In the genomic region with DNA sequence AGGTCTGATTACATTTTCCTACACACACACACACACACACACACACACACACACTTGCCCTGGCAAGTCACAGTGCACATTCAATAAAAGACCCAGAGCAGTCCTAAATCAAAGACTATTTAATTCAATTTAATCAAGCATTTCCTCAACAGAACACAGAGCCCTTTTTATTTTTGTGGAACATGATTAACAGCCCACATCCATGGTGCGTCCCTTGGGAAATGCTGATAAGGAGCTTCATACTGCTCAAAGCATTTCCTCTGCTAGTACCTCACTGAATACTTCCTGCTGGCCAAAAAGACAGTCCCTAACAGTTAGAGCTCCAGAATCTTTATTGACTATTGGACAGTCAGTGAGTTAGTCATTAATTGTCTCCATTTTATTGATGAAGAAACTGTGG, we compare ENCODE assay signal across 1 cellular context.
TF ChIP-seq lines count a peak whose summit lies in the region.

No MANE protein-coding gene starts in this region.

TF ChIP-seq in HEK293, 187 proteins besides CTCF, POLR2A, EP300 and RAD21 (continued from another document):
- TF ChIP-seq, protein P1, sequence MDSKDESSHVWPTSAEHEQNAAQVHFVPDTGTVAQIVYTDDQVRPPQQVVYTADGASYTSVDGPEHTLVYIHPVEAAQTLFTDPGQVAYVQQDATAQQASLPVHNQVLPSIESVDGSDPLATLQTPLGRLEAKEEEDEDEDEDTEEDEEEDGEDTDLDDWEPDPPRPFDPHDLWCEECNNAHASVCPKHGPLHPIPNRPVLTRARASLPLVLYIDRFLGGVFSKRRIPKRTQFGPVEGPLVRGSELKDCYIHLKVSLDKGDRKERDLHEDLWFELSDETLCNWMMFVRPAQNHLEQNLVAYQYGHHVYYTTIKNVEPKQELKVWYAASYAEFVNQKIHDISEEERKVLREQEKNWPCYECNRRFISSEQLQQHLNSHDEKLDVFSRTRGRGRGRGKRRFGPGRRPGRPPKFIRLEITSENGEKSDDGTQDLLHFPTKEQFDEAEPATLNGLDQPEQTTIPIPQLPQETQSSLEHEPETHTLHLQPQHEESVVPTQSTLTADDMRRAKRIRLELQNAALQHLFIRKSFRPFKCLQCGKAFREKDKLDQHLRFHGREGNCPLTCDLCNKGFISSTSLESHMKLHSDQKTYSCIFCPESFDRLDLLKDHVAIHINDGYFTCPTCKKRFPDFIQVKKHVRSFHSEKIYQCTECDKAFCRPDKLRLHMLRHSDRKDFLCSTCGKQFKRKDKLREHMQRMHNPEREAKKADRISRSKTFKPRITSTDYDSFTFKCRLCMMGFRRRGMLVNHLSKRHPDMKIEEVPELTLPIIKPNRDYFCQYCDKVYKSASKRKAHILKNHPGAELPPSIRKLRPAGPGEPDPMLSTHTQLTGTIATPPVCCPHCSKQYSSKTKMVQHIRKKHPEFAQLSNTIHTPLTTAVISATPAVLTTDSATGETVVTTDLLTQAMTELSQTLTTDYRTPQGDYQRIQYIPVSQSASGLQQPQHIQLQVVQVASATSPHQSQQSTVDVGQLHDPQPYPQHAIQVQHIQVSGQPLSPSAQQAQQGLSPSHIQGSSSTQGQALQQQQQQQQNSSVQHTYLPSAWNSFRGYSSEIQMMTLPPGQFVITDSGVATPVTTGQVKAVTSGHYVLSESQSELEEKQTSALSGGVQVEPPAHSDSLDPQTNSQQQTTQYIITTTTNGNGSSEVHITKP (tag by site-specific recombination; IDR thresholded peaks at IDR 0.05) = no peak
- TF ChIP-seq, protein P2, sequence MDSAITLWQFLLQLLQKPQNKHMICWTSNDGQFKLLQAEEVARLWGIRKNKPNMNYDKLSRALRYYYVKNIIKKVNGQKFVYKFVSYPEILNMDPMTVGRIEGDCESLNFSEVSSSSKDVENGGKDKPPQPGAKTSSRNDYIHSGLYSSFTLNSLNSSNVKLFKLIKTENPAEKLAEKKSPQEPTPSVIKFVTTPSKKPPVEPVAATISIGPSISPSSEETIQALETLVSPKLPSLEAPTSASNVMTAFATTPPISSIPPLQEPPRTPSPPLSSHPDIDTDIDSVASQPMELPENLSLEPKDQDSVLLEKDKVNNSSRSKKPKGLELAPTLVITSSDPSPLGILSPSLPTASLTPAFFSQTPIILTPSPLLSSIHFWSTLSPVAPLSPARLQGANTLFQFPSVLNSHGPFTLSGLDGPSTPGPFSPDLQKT (IDR thresholded peaks at IDR 0.05; ENCODE audit: borderline replicate concordance, low read depth, low read length) = no peak
- TF ChIP-seq, protein P3, sequence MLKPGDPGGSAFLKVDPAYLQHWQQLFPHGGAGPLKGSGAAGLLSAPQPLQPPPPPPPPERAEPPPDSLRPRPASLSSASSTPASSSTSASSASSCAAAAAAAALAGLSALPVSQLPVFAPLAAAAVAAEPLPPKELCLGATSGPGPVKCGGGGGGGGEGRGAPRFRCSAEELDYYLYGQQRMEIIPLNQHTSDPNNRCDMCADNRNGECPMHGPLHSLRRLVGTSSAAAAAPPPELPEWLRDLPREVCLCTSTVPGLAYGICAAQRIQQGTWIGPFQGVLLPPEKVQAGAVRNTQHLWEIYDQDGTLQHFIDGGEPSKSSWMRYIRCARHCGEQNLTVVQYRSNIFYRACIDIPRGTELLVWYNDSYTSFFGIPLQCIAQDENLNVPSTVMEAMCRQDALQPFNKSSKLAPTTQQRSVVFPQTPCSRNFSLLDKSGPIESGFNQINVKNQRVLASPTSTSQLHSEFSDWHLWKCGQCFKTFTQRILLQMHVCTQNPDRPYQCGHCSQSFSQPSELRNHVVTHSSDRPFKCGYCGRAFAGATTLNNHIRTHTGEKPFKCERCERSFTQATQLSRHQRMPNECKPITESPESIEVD (tag by site-specific recombination; IDR thresholded peaks at IDR 0.05) = 0 out of 2 replicates have a peak, but pooled peaks have one; percentile 11
- TF ChIP-seq ZNF76 (tag by site-specific recombination; IDR thresholded peaks at IDR 0.05; ENCODE audit: borderline replicate concordance, low read depth) (no peak), ZNF629 (tag by site-specific recombination; IDR thresholded peaks at IDR 0.05) (no peak), BCL11A (tag by site-specific recombination; IDR thresholded peaks at IDR 0.05; ENCODE audit: low read depth) (no peak), GLIS1 (tag by site-specific recombination; IDR thresholded peaks at IDR 0.05) (peak; percentile 47; the same call in 1 of the 2 replicates), ZBTB17 (tag by site-specific recombination; IDR thresholded peaks at IDR 0.05) (0 out of 2 replicates have a peak, but pooled peaks have one; percentile 28), ZNF239 (tag by site-specific recombination; IDR thresholded peaks at IDR 0.05) (no peak), ZNF701 (tag by site-specific recombination; IDR thresholded peaks at IDR 0.05) (no peak), ZBTB48 (tag by site-specific recombination; IDR thresholded peaks at IDR 0.05) (peak; percentile 73; the same call in 1 of the 2 replicates), ZNF311 (tag by site-specific recombination; IDR thresholded peaks at IDR 0.05; ENCODE audit: borderline replicate concordance) (no peak), ZFP3 (tag by site-specific recombination; IDR thresholded peaks at IDR 0.05; ENCODE audit: low read depth) (no peak)
- TF ChIP-seq, protein P4, sequence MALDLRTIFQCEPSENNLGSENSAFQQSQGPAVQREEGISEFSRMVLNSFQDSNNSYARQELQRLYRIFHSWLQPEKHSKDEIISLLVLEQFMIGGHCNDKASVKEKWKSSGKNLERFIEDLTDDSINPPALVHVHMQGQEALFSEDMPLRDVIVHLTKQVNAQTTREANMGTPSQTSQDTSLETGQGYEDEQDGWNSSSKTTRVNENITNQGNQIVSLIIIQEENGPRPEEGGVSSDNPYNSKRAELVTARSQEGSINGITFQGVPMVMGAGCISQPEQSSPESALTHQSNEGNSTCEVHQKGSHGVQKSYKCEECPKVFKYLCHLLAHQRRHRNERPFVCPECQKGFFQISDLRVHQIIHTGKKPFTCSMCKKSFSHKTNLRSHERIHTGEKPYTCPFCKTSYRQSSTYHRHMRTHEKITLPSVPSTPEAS (tag by site-specific recombination; IDR thresholded peaks at IDR 0.05) = 0 out of 2 replicates have a peak, but pooled peaks have one; percentile 18
- TF ChIP-seq, protein P5, sequence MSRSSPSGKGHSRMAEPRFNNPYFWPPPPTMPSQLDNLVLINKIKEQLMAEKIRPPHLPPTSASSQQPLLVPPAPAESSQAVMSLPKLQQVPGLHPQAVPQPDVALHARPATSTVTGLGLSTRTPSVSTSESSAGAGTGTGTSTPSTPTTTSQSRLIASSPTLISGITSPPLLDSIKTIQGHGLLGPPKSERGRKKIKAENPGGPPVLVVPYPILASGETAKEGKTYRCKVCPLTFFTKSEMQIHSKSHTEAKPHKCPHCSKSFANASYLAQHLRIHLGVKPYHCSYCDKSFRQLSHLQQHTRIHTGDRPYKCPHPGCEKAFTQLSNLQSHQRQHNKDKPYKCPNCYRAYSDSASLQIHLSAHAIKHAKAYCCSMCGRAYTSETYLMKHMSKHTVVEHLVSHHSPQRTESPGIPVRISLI (tag by site-specific recombination; IDR thresholded peaks at IDR 0.05) = no peak
- TF ChIP-seq, protein P6, sequence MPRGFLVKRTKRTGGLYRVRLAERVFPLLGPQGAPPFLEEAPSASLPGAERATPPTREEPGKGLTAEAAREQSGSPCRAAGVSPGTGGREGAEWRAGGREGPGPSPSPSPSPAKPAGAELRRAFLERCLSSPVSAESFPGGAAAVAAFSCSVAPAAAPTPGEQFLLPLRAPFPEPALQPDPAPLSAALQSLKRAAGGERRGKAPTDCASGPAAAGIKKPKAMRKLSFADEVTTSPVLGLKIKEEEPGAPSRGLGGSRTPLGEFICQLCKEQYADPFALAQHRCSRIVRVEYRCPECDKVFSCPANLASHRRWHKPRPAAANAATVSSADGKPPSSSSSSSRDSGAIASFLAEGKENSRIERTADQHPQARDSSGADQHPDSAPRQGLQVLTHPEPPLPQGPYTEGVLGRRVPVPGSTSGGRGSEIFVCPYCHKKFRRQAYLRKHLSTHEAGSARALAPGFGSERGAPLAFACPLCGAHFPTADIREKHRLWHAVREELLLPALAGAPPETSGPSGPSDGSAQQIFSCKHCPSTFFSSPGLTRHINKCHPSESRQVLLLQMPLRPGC (tag by site-specific recombination; IDR thresholded peaks at IDR 0.05) = no peak
